In genomic region chr5:115577329-115577728, GRCh38 we compare ENCODE assay signal across 14 cellular contexts.
"Had no signal": no experiment of that assay in that cellular context is flagged by ENCODE, and none has a peak within 500 bp of the region (broad histone marks: within the 10 kb centered on the region; RNA-seq: fewer than 3 reads in every experiment).

No MANE protein-coding gene starts in this region.

- ATAC-seq: left ventricle myocardium superior; stimulated activated naive CD8-positive, alpha-beta T cell treated with anti-CD3 and anti-CD28 coated beads, Interleukin-15, Interleukin-2, amounts not matched to agents 100 U/mL and 50 U/mL, for 24 hours; upper lobe of right lung had no signal

- H3K4me1 ChIP-seq: ascending aorta, upper lobe of right lung had no signal

- DNase-seq: activated CD4-positive, alpha-beta T cell treated with anti-CD3 and anti-CD28 coated beads, Interleukin-2, amount 50 U/mL, for 1 hour; activated CD4-positive, CD25-positive, alpha-beta regulatory T cell; activated naive CD4-positive, alpha-beta T cell; kidney glomerular epithelial cell; left ventricle myocardium superior; mesendoderm; nucleus accumbens; stimulated activated CD4-positive, alpha-beta T cell treated with anti-CD3 and anti-CD28 coated beads, Interleukin-15, amount 100 ng/mL, for 24 hours; stimulated activated CD4-positive, alpha-beta T cell treated with anti-CD3 and anti-CD28 coated beads, Interleukin-4, amount 100 ng/mL, for 1 hour; T-helper 2 cell; upper lobe of right lung had no signal

- H3K4me3 ChIP-seq: ascending aorta, skin epidermis, upper lobe of right lung had no signal

- H3K27ac ChIP-seq: ascending aorta, skin epidermis, upper lobe of right lung had no signal

- H3K36me3 ChIP-seq: upper lobe of right lung had no signal

- H3K27me3 ChIP-seq: ascending aorta, upper lobe of right lung had no signal

- H3K9me3 ChIP-seq: ascending aorta, upper lobe of right lung had no signal
